ENCODE assay signal across 11 cellular contexts in the genomic region with DNA sequence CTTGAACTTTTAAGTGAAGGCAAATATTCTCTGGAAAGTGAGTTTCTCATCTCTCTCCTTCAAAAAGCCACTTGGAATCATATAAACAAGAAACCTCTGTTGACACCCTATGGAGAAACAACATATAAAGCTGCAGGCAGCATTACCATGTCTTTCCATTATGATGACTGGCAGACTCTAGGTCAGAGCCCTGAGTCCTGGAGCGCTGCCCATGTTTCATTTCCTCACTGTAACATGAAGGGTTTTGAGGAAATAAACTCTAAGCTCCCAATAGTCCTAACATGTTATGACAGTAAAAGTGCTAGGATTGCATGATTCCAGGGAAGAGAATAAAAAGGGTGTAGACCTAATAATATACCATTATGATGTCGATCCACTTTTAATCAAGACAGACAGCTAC.
"Had no signal": no experiment of that assay in that cellular context is flagged by ENCODE, and none has a peak within 500 bp of the region (broad histone marks: within the 10 kb centered on the region; RNA-seq: fewer than 3 reads in every experiment).

No MANE protein-coding gene starts in this region.

- H3K9me3 ChIP-seq: esophagus muscularis mucosa, stomach, uterus had no signal

- H3K4me3 Mint-ChIP-seq: neural crest cell, T-helper 17 cell had no signal

- H3K4me3 ChIP-seq: dorsolateral prefrontal cortex, esophagus muscularis mucosa, stomach, uterus had no signal

- ATAC-seq: activated naive CD4-positive, alpha-beta T cell treated with anti-CD3 and anti-CD28 coated beads, Interleukin-2, amount 50 U/mL, for 72 hours; T-helper 17 cell had no signal

- H3K9me3 Mint-ChIP-seq: neural crest cell had no signal

- DNase-seq: activated CD4-positive, alpha-beta T cell treated with anti-CD3 and anti-CD28 coated beads, Interleukin-2, amount 50 U/mL, for 1 hour; activated CD4-positive, CD25-positive, alpha-beta regulatory T cell; islet precursor cell; small intestine; stomach; T-helper 17 cell; uterus had no signal

- H3K36me3 ChIP-seq: esophagus muscularis mucosa, stomach, uterus had no signal

- H3K4me1 ChIP-seq: esophagus muscularis mucosa, stomach, uterus had no signal

- H3K4me1 Mint-ChIP-seq: T-helper 17 cell had no signal

- H3K27ac ChIP-seq: dorsolateral prefrontal cortex, esophagus muscularis mucosa, stomach, uterus had no signal

- H3K27ac Mint-ChIP-seq: activated naive CD4-positive, alpha-beta T cell treated with anti-CD3 and anti-CD28 coated beads, Interleukin-2, amount 50 U/mL, for 72 hours; T-helper 17 cell had no signal

- H3K27me3 Mint-ChIP-seq: T-helper 17 cell had no signal

- H3K27me3 ChIP-seq: dorsolateral prefrontal cortex, esophagus muscularis mucosa, stomach, uterus had no signal
